In the genomic region with DNA sequence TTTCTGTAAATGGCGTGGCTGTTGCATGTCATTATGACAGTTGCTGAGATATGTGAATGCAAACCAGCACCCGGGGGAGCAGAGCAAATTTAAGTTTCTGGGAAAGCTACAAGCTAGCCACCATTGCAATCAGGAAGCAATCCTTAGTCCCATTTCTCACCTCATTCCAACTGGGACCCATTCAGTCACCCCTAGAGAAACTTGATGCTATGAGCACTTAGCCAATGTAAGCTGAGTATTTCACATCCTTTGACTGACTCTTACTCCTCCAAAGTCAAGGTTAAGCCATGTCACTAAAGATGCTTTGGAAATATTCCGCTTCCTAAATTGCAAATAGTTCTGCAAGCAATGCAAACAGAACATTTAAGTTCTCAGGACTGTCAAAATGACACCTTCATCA, we compare ENCODE assay signal across 6 cellular contexts.
"Had no signal": no experiment of that assay in that cellular context is flagged by ENCODE, and none has a peak within 500 bp of the region (broad histone marks: within the 10 kb centered on the region; RNA-seq: fewer than 3 reads in every experiment).

No MANE protein-coding gene starts in this region.

- H3K4me3 ChIP-seq: K562 had no signal

- DNase-seq: IMR-90, KBM-7, KG1 had no signal

- ATAC-seq: K562 had no signal

- H3K27ac ChIP-seq: HL-60 had no signal

- FAIRE-seq: HTR-8/SVneo, K562 had no signal
